24 cellular contexts compared by ENCODE assay signal in the genomic region with DNA sequence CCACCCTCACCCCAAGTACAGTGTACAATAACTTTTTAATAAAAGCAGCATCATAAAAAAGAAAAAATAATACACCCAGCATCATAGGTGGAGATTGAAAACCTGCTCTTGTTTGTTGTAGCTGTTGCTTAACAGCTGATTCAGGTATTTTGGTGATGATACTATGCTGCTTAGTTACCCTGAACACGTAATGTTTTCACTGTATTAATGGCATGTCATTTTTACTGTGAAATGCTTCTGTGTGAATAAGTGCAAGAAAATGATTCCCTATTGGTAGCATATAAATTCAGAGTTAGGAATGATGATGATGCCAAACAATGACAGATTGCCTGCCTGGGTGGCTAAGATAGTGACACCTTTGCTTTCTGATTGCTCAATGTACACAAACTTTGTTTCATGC.
"Had no signal": no experiment of that assay in that cellular context is flagged by ENCODE, and none has a peak within 500 bp of the region (broad histone marks: within the 10 kb centered on the region; RNA-seq: fewer than 3 reads in every experiment).

No MANE protein-coding gene starts in this region.

- H3K4me3 ChIP-seq: left lung, lower lobe of right lung, neural progenitor cell, ovary, sigmoid colon, spleen, suprapubic skin, thoracic aorta, tibial artery, uterus had no signal

- H3K27me3 ChIP-seq: left lung, neural progenitor cell, neutrophil, ovary, sigmoid colon, spleen, suprapubic skin, tibial artery, uterus had no signal

- H3K9me3 ChIP-seq: lower lobe of right lung, neutrophil, ovary, sigmoid colon, suprapubic skin, thoracic aorta, tibial artery, uterus had no signal

- DNase-seq: hippocampal formation; kidney; left colon; left lung; lower lobe of right lung; mammary epithelial cell; mesenchymal stem cell; naive thymus-derived CD8-positive, alpha-beta T cell; occipital lobe; ovary; retina; right cardiac atrium; sigmoid colon; small intestine; spleen; stimulated activated CD4-positive, alpha-beta T cell treated with anti-CD3 and anti-CD28 coated beads, Interleukin-4, amount 100 ng/mL, for 24 hours; stimulated activated naive CD4-positive, alpha-beta T cell; tibial artery; uterus had no signal

- H3K9ac ChIP-seq: neural progenitor cell had no signal

- H3K36me3 ChIP-seq: left lung, lower lobe of right lung, neutrophil, ovary, sigmoid colon, spleen, suprapubic skin, thoracic aorta, tibial artery, uterus had no signal

- H3K4me1 ChIP-seq: left lung, lower lobe of right lung, neural progenitor cell, sigmoid colon, spleen, suprapubic skin, tibial artery, uterus had no signal

- H3K4me2 ChIP-seq: neural progenitor cell had no signal

- H2AFZ ChIP-seq: neural progenitor cell had no signal

- H3K27ac ChIP-seq: left lung, lower lobe of right lung, neural progenitor cell, neutrophil, ovary, sigmoid colon, spleen, suprapubic skin, thoracic aorta, tibial artery, uterus had no signal

- ATAC-seq: left colon; left lung; lower lobe of right lung; naive thymus-derived CD8-positive, alpha-beta T cell; right cardiac atrium; stimulated activated effector memory CD8-positive, alpha-beta T cell treated with anti-CD3 and anti-CD28 coated beads, Interleukin-12 subunit alpha, Interleukin-12 subunit beta, amount 100 ng/mL, for 72 hours had no signal
